In genomic region chrX:69137371-69137881, GRCh38 we compare ENCODE assay signal across 10 cellular contexts. TPM values are rescaled to one million over a fixed set of nuclear protein-coding genes. Genes with fewer than 3 reads are reported as not detected.
DNase-seq lines count a peak whose midpoint lies in the region; ATAC-seq and TF ChIP-seq lines count a peak whose summit lies in the region.
"Had no signal": no experiment of that assay in that cellular context is flagged by ENCODE, and none has a peak within 500 bp of the region (broad histone marks: within the 10 kb centered on the region; RNA-seq: fewer than 3 reads in every experiment).

No MANE protein-coding gene starts in this region.

- H3K27me3 Mint-ChIP-seq in nephron progenitor cell (ENCODE audit: low read depth, poor library complexity): peaks cover 14% of the 10 kb centered on the region

- intact Hi-C loops in vagina (cut with DNase I): no loop called here

- peak overlapping the region; percentile 75 for H3K27ac ChIP-seq in vagina

- H3K27ac Mint-ChIP-seq in nephron progenitor cell: peak overlapping the region; percentile 99
- H3K27ac Mint-ChIP-seq: activated CD4-positive, alpha-beta T cell treated with anti-CD3 and anti-CD28 coated beads for 36 hours had no signal

- no peak for TF ChIP-seq POLR2A in vagina (IDR thresholded peaks at IDR 0.05)

- no peaks in the 10 kb centered on the region for H3K36me3 ChIP-seq in vagina

- H3K4me3 Mint-ChIP-seq in nephron progenitor cell: no peak overlapping the region
- H3K4me3 Mint-ChIP-seq: activated CD4-positive, alpha-beta T cell treated with anti-CD3 and anti-CD28 coated beads for 36 hours had no signal

- H3K27me3 ChIP-seq in vagina: no peaks in the 10 kb centered on the region

- peaks cover 73% of the 10 kb centered on the region for H3K4me1 Mint-ChIP-seq in nephron progenitor cell
- H3K4me1 Mint-ChIP-seq: activated CD4-positive, alpha-beta T cell treated with anti-CD3 and anti-CD28 coated beads for 36 hours had no signal

- peaks cover 4% of the 10 kb centered on the region for H3K4me1 ChIP-seq in vagina

- TF ChIP-seq CTCF in fibroblast of the aortic adventitia (IDR thresholded peaks at IDR 0.05; ENCODE audit: insufficient read depth, low read length) (no peak), nephron progenitor cell (IDR thresholded peaks at IDR 0.05) (no peak), vagina (IDR thresholded peaks at IDR 0.05) (no peak)

- no peaks in the 10 kb centered on the region for H3K36me3 Mint-ChIP-seq in nephron progenitor cell (ENCODE audit: low read depth)

- H3K4me3 ChIP-seq in fibroblast of the aortic adventitia (ENCODE audit: low read depth, low read length): no peak overlapping the region
- peak overlapping the region; percentile 12 to 31 for H3K4me3 ChIP-seq in vagina

- H3K9me3 Mint-ChIP-seq in nephron progenitor cell: peaks cover 38% of the 10 kb centered on the region

- no peaks in the 10 kb centered on the region for H3K9me3 ChIP-seq in vagina

- no peak for ATAC-seq in GM19395 (IDR thresholded peaks at IDR 0.05; ENCODE audit: unreplicated experiment)
- ATAC-seq: activated CD4-positive, alpha-beta T cell treated with anti-CD3 and anti-CD28 coated beads for 36 hours; PC-3 had no signal

- DNase-seq in NCI-H748 (lab: John Stamatoyannopoulos, UW; ENCODE audit: unreplicated experiment): peak; percentile 43
- no peak for DNase-seq in NCI-H748 treated with DMSO at 0.1 percent for 48 hours (lab: John Stamatoyannopoulos, UW)
- DNase-seq in fibroblast of the aortic adventitia (ENCODE audit: low read depth): peak; percentile 64
- DNase-seq in nephron progenitor cell: peak; percentile 20
- no peak for DNase-seq in vagina (ENCODE audit: extremely low spot score in 2 of 2)
- no peak for DNase-seq in DMS79 (lab: John Stamatoyannopoulos, UW)
- DNase-seq in stimulated activated CD4-positive, alpha-beta T cell treated with anti-CD3 and anti-CD28 coated beads, Interleukin-4, amount 100 ng/mL, for 24 hours: no peak
- DNase-seq: activated CD4-positive, alpha-beta T cell treated with anti-CD3 and anti-CD28 coated beads for 36 hours; PC-3 had no signal

RNA-seq across cellular contexts. Expression of gene PJA1, which starts 27.8 kb away (rescaled TPM):
- total RNA-seq in fibroblast of the aortic adventitia (ENCODE audit: low replicate concordance) (15.7 and 31.2 TPM in 2 replicates), vagina (13.0 TPM)

Comparison
In these comparisons a context has a peak if more than half of its experiments do, and no peak if none do; other contexts are left out.
1. DNase-seq: peak in NCI-H748 (single experiment), fibroblast of the aortic adventitia (single experiment) and nephron progenitor cell (single experiment); none in NCI-H748 treated with DMSO at 0.1 percent for 48 hours (single experiment), vagina (0 of 2), DMS79 (single experiment) and stimulated activated CD4-positive, alpha-beta T cell treated with anti-CD3 and anti-CD28 coated beads, Interleukin-4, amount 100 ng/mL, for 24 hours (single experiment).